Comparison of ENCODE assay signal across 14 cellular contexts in genomic region chr1:157135646-157136045, GRCh38. TPM values are rescaled to one million over a fixed set of nuclear protein-coding genes. Genes with fewer than 3 reads are reported as not detected.
DNase-seq lines count a peak whose midpoint lies in the region; ATAC-seq and TF ChIP-seq lines count a peak whose summit lies in the region.
"Had no signal": no experiment of that assay in that cellular context is flagged by ENCODE, and none has a peak within 500 bp of the region (broad histone marks: within the 10 kb centered on the region; RNA-seq: fewer than 3 reads in every experiment).

No MANE protein-coding gene starts in this region.

- no peak overlapping the region for H3K4me3 ChIP-seq in A673 (ENCODE audit: low read depth, low read length, poor library complexity, severe bottlenecking)

- no TSS peak for BruUV-seq in A673 (replicated peaks; lab: Mats Ljungman, UMichigan)

- H3K4me3 Mint-ChIP-seq in activated CD4-positive, alpha-beta T cell treated with anti-CD3 and anti-CD28 coated beads, Interleukin-2, amount 10 ng/mL, durations not matched to agents 7 days and 5 days = peak overlapping the region; percentile 94
- H3K4me3 Mint-ChIP-seq in activated CD8-positive, alpha-beta T cell treated with anti-CD3 and anti-CD28 coated beads for 36 hours = peak overlapping the region; percentile 95
- peak overlapping the region; percentile 98 for H3K4me3 Mint-ChIP-seq in stimulated activated effector memory CD8-positive, alpha-beta T cell treated with anti-CD3 and anti-CD28 coated beads, Interleukin-12 subunit alpha, Interleukin-12 subunit beta, amount 100 ng/mL, for 72 hours

- H3K27ac ChIP-seq in A673 (ENCODE audit: low read depth, low read length, poor library complexity, severe bottlenecking) = no peak overlapping the region
- H3K27ac ChIP-seq: dorsolateral prefrontal cortex had no signal

- peak overlapping the region; percentile 68 for H3K27ac Mint-ChIP-seq in activated CD4-positive, alpha-beta T cell treated with anti-CD3 and anti-CD28 coated beads, Interleukin-2, amount 10 ng/mL, durations not matched to agents 7 days and 5 days
- peak overlapping the region; percentile 90 for H3K27ac Mint-ChIP-seq in activated CD8-positive, alpha-beta T cell treated with anti-CD3 and anti-CD28 coated beads for 36 hours
- H3K27ac Mint-ChIP-seq in stimulated activated effector memory CD8-positive, alpha-beta T cell treated with anti-CD3 and anti-CD28 coated beads, Interleukin-12 subunit alpha, Interleukin-12 subunit beta, amount 100 ng/mL, for 72 hours = peak overlapping the region; percentile 96

- POLR2A ChIA-PET in activated CD4-positive, alpha-beta T cell treated with anti-CD3 and anti-CD28 coated beads, Interleukin-2, amount 10 ng/mL, durations not matched to agents 7 days and 5 days (lab: Charles Lee) = no interaction called here
- POLR2A ChIA-PET in activated CD8-positive, alpha-beta T cell treated with anti-CD3 and anti-CD28 coated beads for 36 hours (lab: Charles Lee) = interaction anchor here (0.9 to 1.3 kb wide), 2 partner anchors 12 to 16 kb away, joined by 3 read pairs; no protein-coding TSS in a partner anchor
- POLR2A ChIA-PET in A673 (lab: Charles Lee; ENCODE audit: low non-redundant PET) = no interaction called here

- peaks cover 76% of the 10 kb centered on the region for H3K4me1 Mint-ChIP-seq in activated CD4-positive, alpha-beta T cell treated with anti-CD3 and anti-CD28 coated beads, Interleukin-2, amount 10 ng/mL, durations not matched to agents 7 days and 5 days
- peaks cover 75% of the 10 kb centered on the region for H3K4me1 Mint-ChIP-seq in activated CD8-positive, alpha-beta T cell treated with anti-CD3 and anti-CD28 coated beads for 36 hours (ENCODE audit: low read depth)
- H3K4me1 Mint-ChIP-seq in stimulated activated effector memory CD8-positive, alpha-beta T cell treated with anti-CD3 and anti-CD28 coated beads, Interleukin-12 subunit alpha, Interleukin-12 subunit beta, amount 100 ng/mL, for 72 hours = peaks cover 80% of the 10 kb centered on the region

- peaks cover 22% of the 10 kb centered on the region for H3K4me1 ChIP-seq in A673 (ENCODE audit: insufficient read depth, low read length, poor library complexity, severe bottlenecking)

- CTCF ChIA-PET in activated CD4-positive, alpha-beta T cell treated with anti-CD3 and anti-CD28 coated beads, Interleukin-2, amount 10 ng/mL, durations not matched to agents 7 days and 5 days (lab: Charles Lee) = interaction anchor here (0.6 to 4.9 kb wide), 8 partner anchors 11 to 48 kb away, joined by 3 to 18 read pairs (median 3); no protein-coding TSS in a partner anchor
- CTCF ChIA-PET in activated CD8-positive, alpha-beta T cell treated with anti-CD3 and anti-CD28 coated beads for 36 hours (lab: Charles Lee) = interaction anchor here (0.6 to 10.9 kb wide), 9 partner anchors 10 to 61 kb away, joined by 3 to 99 read pairs (median 4); no protein-coding TSS in a partner anchor
- CTCF ChIA-PET in A673 (lab: Charles Lee) = interaction anchor here (0.9 to 2.4 kb wide), 2 partner anchors 21 to 46 kb away, joined by 3 to 5 read pairs; no protein-coding TSS in a partner anchor

- intact Hi-C loops in activated CD8-positive, alpha-beta T cell treated with anti-CD3 and anti-CD28 coated beads for 36 hours (cut with micrococcal nuclease) = no loop called here
- intact Hi-C loops in A673 (cut with micrococcal nuclease; ENCODE audit: unreplicated experiment) = no loop called here

- no peak for TF ChIP-seq CTCF in activated CD8-positive, alpha-beta T cell treated with anti-CD3 and anti-CD28 coated beads for 36 hours (IDR thresholded peaks at IDR 0.05)
- TF ChIP-seq CTCF in A673 (conservative IDR thresholded peaks at IDR 0.05; ENCODE audit: low read depth, low read length) = no peak

- ATAC-seq in activated CD8-positive, alpha-beta T cell treated with anti-CD3 and anti-CD28 coated beads for 36 hours = no peak
- ATAC-seq in stimulated activated effector memory CD8-positive, alpha-beta T cell treated with anti-CD3 and anti-CD28 coated beads, Interleukin-12 subunit alpha, Interleukin-12 subunit beta, amount 100 ng/mL, for 72 hours = no peak
- ATAC-seq: heart right ventricle had no signal

- no peaks in the 10 kb centered on the region for H3K9me3 Mint-ChIP-seq in activated CD4-positive, alpha-beta T cell treated with anti-CD3 and anti-CD28 coated beads, Interleukin-2, amount 10 ng/mL, durations not matched to agents 7 days and 5 days
- no peaks in the 10 kb centered on the region for H3K9me3 Mint-ChIP-seq in activated CD8-positive, alpha-beta T cell treated with anti-CD3 and anti-CD28 coated beads for 36 hours
- no peaks in the 10 kb centered on the region for H3K9me3 Mint-ChIP-seq in stimulated activated effector memory CD8-positive, alpha-beta T cell treated with anti-CD3 and anti-CD28 coated beads, Interleukin-12 subunit alpha, Interleukin-12 subunit beta, amount 100 ng/mL, for 72 hours

- no peaks in the 10 kb centered on the region for H3K27me3 ChIP-seq in A673 (replicated peaks; ENCODE audit: insufficient read depth, low read depth, low read length, poor library complexity)
- H3K27me3 ChIP-seq: dorsolateral prefrontal cortex, heart right ventricle had no signal

- no peak for DNase-seq in activated CD4-positive, alpha-beta T cell treated with anti-CD3 and anti-CD28 coated beads, Interleukin-2, amount 10 ng/mL, durations not matched to agents 7 days and 5 days
- no peak for DNase-seq in activated CD4-positive, alpha-beta T cell treated with anti-CD3 and anti-CD28 coated beads, Interleukin-2, amount 50 U/mL, for 4 hours
- peak; percentile 24 for DNase-seq in activated CD8-positive, alpha-beta T cell treated with anti-CD3 and anti-CD28 coated beads for 36 hours
- DNase-seq in iris pigment epithelial cell (ENCODE audit: low read depth) = peak; percentile 32
- no peak for DNase-seq in stimulated activated effector memory CD8-positive, alpha-beta T cell treated with anti-CD3 and anti-CD28 coated beads, Interleukin-12 subunit alpha, Interleukin-12 subunit beta, amount 100 ng/mL, for 72 hours (ENCODE audit: low spot score in 2 of 2)
- DNase-seq in NCI-H1930 (lab: John Stamatoyannopoulos, UW) = no peak
- DNase-seq in NCI-H128 (lab: John Stamatoyannopoulos, UW; ENCODE audit: unreplicated experiment) = no peak
- no peak for DNase-seq in A673 (ENCODE audit: low spot score)
- DNase-seq: activated effector memory CD4-positive, alpha-beta T cell treated with anti-CD3 and anti-CD28 coated beads, Interleukin-2, amount 50 U/mL, for 16 hours; dorsolateral prefrontal cortex; heart right ventricle; NCI-H2081 treated with DMSO at 0.1 percent for 48 hours; OCI-M1 had no signal

- H3K9me3 ChIP-seq in A673 (ENCODE audit: low read depth, low read length, poor library complexity, severe bottlenecking) = no peaks in the 10 kb centered on the region
- H3K9me3 ChIP-seq: heart right ventricle had no signal

- peaks cover 57% of the 10 kb centered on the region for H3K36me3 ChIP-seq in A673 (ENCODE audit: insufficient read depth, low read length, poor library complexity, severe bottlenecking)

- no peaks in the 10 kb centered on the region for H3K27me3 Mint-ChIP-seq in activated CD4-positive, alpha-beta T cell treated with anti-CD3 and anti-CD28 coated beads, Interleukin-2, amount 10 ng/mL, durations not matched to agents 7 days and 5 days
- H3K27me3 Mint-ChIP-seq in activated CD8-positive, alpha-beta T cell treated with anti-CD3 and anti-CD28 coated beads for 36 hours = no peaks in the 10 kb centered on the region

- peaks cover 58% of the 10 kb centered on the region for H3K36me3 Mint-ChIP-seq in activated CD4-positive, alpha-beta T cell treated with anti-CD3 and anti-CD28 coated beads, Interleukin-2, amount 10 ng/mL, durations not matched to agents 7 days and 5 days (ENCODE audit: low read depth)
- peaks cover 64% of the 10 kb centered on the region for H3K36me3 Mint-ChIP-seq in activated CD8-positive, alpha-beta T cell treated with anti-CD3 and anti-CD28 coated beads for 36 hours (ENCODE audit: low read depth)
- peaks cover 70% of the 10 kb centered on the region for H3K36me3 Mint-ChIP-seq in stimulated activated effector memory CD8-positive, alpha-beta T cell treated with anti-CD3 and anti-CD28 coated beads, Interleukin-12 subunit alpha, Interleukin-12 subunit beta, amount 100 ng/mL, for 72 hours

RNA-seq across cellular contexts. Expression of gene ETV3, which starts 2.5 kb away (rescaled TPM):
- total RNA-seq in activated CD4-positive, alpha-beta T cell treated with anti-CD3 and anti-CD28 coated beads, Interleukin-2, amount 10 ng/mL, durations not matched to agents 7 days and 5 days = 10 to 100 TPM; 33.3 to 37.5 TPM
- total RNA-seq in activated CD8-positive, alpha-beta T cell treated with anti-CD3 and anti-CD28 coated beads for 36 hours = 10 to 100 TPM; 47.7 to 47.9 TPM
- total RNA-seq in A673 (2021) = 40.0 and 46.1 TPM in 2 replicates

RNA-seq across cellular contexts. Expression of gene ETV3L, which starts 36.0 kb away (rescaled TPM):
- total RNA-seq in activated CD4-positive, alpha-beta T cell treated with anti-CD3 and anti-CD28 coated beads, Interleukin-2, amount 10 ng/mL, durations not matched to agents 7 days and 5 days = not detected
- total RNA-seq in activated CD8-positive, alpha-beta T cell treated with anti-CD3 and anti-CD28 coated beads for 36 hours = not detected
- not detected in 2 replicates for total RNA-seq in A673 (2021)
- total RNA-seq: heart right ventricle, skeletal muscle tissue had no signal

Comparison
In these comparisons a context has a peak if more than half of its experiments do, and no peak if none do; other contexts are left out.
1. DNase-seq: peak in activated CD8-positive, alpha-beta T cell treated with anti-CD3 and anti-CD28 coated beads for 36 hours (single experiment) and iris pigment epithelial cell (single experiment); none in activated CD4-positive, alpha-beta T cell treated with anti-CD3 and anti-CD28 coated beads, Interleukin-2, amount 10 ng/mL, durations not matched to agents 7 days and 5 days (single experiment), activated CD4-positive, alpha-beta T cell treated with anti-CD3 and anti-CD28 coated beads, Interleukin-2, amount 50 U/mL, for 4 hours (0 of 2), stimulated activated effector memory CD8-positive, alpha-beta T cell treated with anti-CD3 and anti-CD28 coated beads, Interleukin-12 subunit alpha, Interleukin-12 subunit beta, amount 100 ng/mL, for 72 hours (0 of 2), NCI-H1930 (0 of 2), NCI-H128 (single experiment) and A673 (single experiment).
2. Peak in every context shown above with its lines, with median percentiles within 50 percentile points of each other: H3K27ac Mint-ChIP-seq and H3K4me3 Mint-ChIP-seq.